In genomic region chr1:70396607-70397006, GRCh38 we compare ENCODE assay signal across 1 cellular context.
TF ChIP-seq lines count a peak whose summit lies in the region.

No MANE protein-coding gene starts in this region.

TF ChIP-seq in HCT116, 20 proteins besides CTCF, POLR2A, EP300 and RAD21:
- TF ChIP-seq REST (IDR thresholded peaks at IDR 0.05; ENCODE audit: low read depth), result no peak
